4 cellular contexts compared by ENCODE assay signal in the genomic region with DNA sequence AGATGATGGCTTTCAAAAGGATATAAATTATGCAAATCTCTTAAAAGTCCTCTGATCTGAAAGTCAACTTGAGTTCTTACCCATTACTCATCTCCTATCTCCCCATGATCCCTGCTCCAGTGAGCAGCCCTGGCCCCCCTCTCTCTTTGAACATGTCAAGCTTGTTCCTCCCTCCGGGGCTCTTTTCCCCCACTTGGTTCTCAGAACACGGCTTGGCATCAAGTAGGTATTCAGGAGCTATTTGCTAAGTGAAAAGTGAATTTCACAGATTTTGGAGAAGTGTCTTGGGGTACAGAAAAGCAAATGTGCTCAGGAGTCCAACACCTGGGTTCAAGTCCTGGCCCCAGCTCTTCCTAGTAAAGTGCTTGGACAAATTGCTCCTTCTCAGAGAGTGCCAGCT.
"Had no signal": no experiment of that assay in that cellular context is flagged by ENCODE, and none has a peak within 500 bp of the region (broad histone marks: within the 10 kb centered on the region; RNA-seq: fewer than 3 reads in every experiment).

No MANE protein-coding gene starts in this region.

- DNase-seq: H9, HCEC 1CT, IMR-90 had no signal

- H3K4me3 Mint-ChIP-seq: GM23338, H9 had no signal

- H3K27ac Mint-ChIP-seq: GM23338, H9 had no signal

- H3K9me3 Mint-ChIP-seq: GM23338, H9 had no signal

- H3K4me3 ChIP-seq: GM23338 had no signal

- H3K4me2 ChIP-seq: GM23338 had no signal
